Comparison of ENCODE assay signal across 1 cellular context in the genomic region with DNA sequence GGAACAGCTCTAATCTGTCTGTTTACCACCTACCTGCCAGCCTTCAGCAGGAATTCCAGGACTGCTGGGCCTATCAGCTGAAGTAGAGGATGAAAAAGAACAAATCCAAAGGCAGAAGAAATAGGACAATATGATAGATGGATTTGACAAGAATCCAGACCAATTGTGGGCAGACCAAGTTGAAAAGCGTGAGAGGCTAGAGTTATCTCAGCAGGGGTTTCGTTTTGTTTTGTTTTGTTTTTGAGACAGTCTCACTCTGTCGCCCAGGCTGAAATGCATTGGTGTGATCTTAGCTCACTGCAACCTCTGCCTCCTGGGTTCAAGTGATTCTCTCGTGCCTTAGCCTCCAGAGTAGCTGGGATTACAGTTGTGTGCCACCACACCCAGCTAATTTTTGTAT.
TF ChIP-seq lines count a peak whose summit lies in the region.

No MANE protein-coding gene starts in this region.

TF ChIP-seq in GM12878, 131 proteins besides CTCF, POLR2A, EP300 and RAD21 (continued from another document):
- TF ChIP-seq, protein P1, sequence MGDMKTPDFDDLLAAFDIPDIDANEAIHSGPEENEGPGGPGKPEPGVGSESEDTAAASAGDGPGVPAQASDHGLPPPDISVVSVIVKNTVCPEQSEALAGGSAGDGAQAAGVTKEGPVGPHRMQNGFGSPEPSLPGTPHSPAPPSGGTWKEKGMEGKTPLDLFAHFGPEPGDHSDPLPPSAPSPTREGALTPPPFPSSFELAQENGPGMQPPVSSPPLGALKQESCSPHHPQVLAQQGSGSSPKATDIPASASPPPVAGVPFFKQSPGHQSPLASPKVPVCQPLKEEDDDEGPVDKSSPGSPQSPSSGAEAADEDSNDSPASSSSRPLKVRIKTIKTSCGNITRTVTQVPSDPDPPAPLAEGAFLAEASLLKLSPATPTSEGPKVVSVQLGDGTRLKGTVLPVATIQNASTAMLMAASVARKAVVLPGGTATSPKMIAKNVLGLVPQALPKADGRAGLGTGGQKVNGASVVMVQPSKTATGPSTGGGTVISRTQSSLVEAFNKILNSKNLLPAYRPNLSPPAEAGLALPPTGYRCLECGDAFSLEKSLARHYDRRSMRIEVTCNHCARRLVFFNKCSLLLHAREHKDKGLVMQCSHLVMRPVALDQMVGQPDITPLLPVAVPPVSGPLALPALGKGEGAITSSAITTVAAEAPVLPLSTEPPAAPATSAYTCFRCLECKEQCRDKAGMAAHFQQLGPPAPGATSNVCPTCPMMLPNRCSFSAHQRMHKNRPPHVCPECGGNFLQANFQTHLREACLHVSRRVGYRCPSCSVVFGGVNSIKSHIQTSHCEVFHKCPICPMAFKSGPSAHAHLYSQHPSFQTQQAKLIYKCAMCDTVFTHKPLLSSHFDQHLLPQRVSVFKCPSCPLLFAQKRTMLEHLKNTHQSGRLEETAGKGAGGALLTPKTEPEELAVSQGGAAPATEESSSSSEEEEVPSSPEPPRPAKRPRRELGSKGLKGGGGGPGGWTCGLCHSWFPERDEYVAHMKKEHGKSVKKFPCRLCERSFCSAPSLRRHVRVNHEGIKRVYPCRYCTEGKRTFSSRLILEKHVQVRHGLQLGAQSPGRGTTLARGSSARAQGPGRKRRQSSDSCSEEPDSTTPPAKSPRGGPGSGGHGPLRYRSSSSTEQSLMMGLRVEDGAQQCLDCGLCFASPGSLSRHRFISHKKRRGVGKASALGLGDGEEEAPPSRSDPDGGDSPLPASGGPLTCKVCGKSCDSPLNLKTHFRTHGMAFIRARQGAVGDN (IDR thresholded peaks at IDR 0.05), result no peak
- TF ChIP-seq, protein P2, sequence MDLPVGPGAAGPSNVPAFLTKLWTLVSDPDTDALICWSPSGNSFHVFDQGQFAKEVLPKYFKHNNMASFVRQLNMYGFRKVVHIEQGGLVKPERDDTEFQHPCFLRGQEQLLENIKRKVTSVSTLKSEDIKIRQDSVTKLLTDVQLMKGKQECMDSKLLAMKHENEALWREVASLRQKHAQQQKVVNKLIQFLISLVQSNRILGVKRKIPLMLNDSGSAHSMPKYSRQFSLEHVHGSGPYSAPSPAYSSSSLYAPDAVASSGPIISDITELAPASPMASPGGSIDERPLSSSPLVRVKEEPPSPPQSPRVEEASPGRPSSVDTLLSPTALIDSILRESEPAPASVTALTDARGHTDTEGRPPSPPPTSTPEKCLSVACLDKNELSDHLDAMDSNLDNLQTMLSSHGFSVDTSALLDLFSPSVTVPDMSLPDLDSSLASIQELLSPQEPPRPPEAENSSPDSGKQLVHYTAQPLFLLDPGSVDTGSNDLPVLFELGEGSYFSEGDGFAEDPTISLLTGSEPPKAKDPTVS (IDR thresholded peaks at IDR 0.05; ENCODE audit: low read depth, low read length), result no peak
- TF ChIP-seq CREB1 (IDR thresholded peaks at IDR 0.05; ENCODE audit: low read depth) (no peak), CBX3 (IDR thresholded peaks at IDR 0.05; ENCODE audit: borderline replicate concordance, low read depth) (no peak), MTA3 (IDR thresholded peaks at IDR 0.05; ENCODE audit: borderline replicate concordance, low read length) (no peak), MYB (IDR thresholded peaks at IDR 0.05; ENCODE audit: borderline replicate concordance, low read depth, low read length) (no peak), BRCA1 (IDR thresholded peaks at IDR 0.05; ENCODE audit: low read depth, low read length) (no peak)
